In genomic region chr6:8335896-8336295, GRCh38 we compare ENCODE assay signal across 38 cellular contexts.
"Had no signal": no experiment of that assay in that cellular context is flagged by ENCODE, and none has a peak within 500 bp of the region (broad histone marks: within the 10 kb centered on the region; RNA-seq: fewer than 3 reads in every experiment).

No MANE protein-coding gene starts in this region.

- H3K9me3 Mint-ChIP-seq: activated B cell treated with CpG ODN at 0.5 μM for 24 hours; activated CD4-positive, alpha-beta memory T cell treated with anti-CD3 and anti-CD28 coated beads for 36 hours; activated naive CD4-positive, alpha-beta T cell treated with anti-CD3 and anti-CD28 coated beads for 36 hours; activated naive CD8-positive, alpha-beta T cell treated with anti-CD3 and anti-CD28 coated beads, Interleukin-2, amount 50 U/mL, for 24 hours; activated T-cell treated with anti-CD3 and anti-CD28 coated beads, Interleukin-2, amount 50 U/mL, for 4 hours; activated T-helper 1 cell treated with anti-CD3 and anti-CD28 coated beads, Interleukin-12 subunit alpha, Interleukin-12 subunit beta, Interleukin-2, Interleukin-4 antibody, amounts not matched to agents 30 ng/mL and 10 ng/mL and 1 ng/mL, durations not matched to agents 14 hours and 24 hours and 36 hours; brain had no signal

- H3K27ac ChIP-seq: VCaP had no signal

- H3K4me1 Mint-ChIP-seq: activated B cell treated with CpG ODN at 0.5 μM for 24 hours; activated naive CD8-positive, alpha-beta T cell treated with anti-CD3 and anti-CD28 coated beads, Interleukin-2, amount 50 U/mL, for 24 hours had no signal

- H3K36me3 Mint-ChIP-seq: activated CD4-positive, alpha-beta memory T cell treated with anti-CD3 and anti-CD28 coated beads for 36 hours; activated naive CD8-positive, alpha-beta T cell; brain had no signal

- H3K27me3 Mint-ChIP-seq: activated B cell treated with CpG ODN at 0.5 μM for 24 hours; activated naive CD8-positive, alpha-beta T cell; activated naive CD8-positive, alpha-beta T cell treated with anti-CD3 and anti-CD28 coated beads, Interleukin-2, amount 50 U/mL, for 24 hours; brain had no signal

- DNase-seq: activated B cell treated with CpG ODN at 0.5 μM for 24 hours; activated CD4-positive, alpha-beta memory T cell treated with anti-CD3 and anti-CD28 coated beads for 36 hours; activated CD4-positive, alpha-beta T cell treated with anti-CD3 and anti-CD28 coated beads for 4 hours; activated CD4-positive, alpha-beta T cell treated with anti-CD3 and anti-CD28 coated beads, Interleukin-2, amount 50 U/mL, for 1 hour; activated CD4-positive, CD25-positive, alpha-beta regulatory T cell treated with anti-CD3 and anti-CD28 coated beads, Interleukin-2, amount 50 U/mL, for 72 hours; activated CD8-positive, alpha-beta memory T cell treated with anti-CD3 and anti-CD28 coated beads, Interleukin-2, amount 50 U/mL, for 4 hours; activated gamma-delta T cell treated with Interleukin-2 at 50 U/mL for 16 hours; activated naive CD4-positive, alpha-beta T cell treated with anti-CD3 and anti-CD28 coated beads for 36 hours; activated naive CD8-positive, alpha-beta T cell treated with anti-CD3 and anti-CD28 coated beads, Interleukin-2, amount 50 U/mL, for 24 hours; activated T-cell treated with anti-CD3 and anti-CD28 coated beads for 4 hours; activated T-cell treated with anti-CD3 and anti-CD28 coated beads, Interleukin-2, amount 50 U/mL, for 4 hours; anterior cingulate cortex; central memory CD4-positive, alpha-beta T cell; Kasumi-1; MM.1S; MV-4-11; NCI-H1092; NCI-H146; NCI-H187; NCI-H2029 treated with DMSO at 0.1 percent for 48 hours; NCI-H2107; NCI-H2171 treated with DMSO at 0.1 percent for 48 hours; NCI-H2227 treated with DMSO at 0.1 percent for 48 hours; NCI-H446; NCI-H510A treated with DMSO at 0.1 percent for 48 hours; NCI-H526 treated with DMSO at 0.1 percent for 48 hours; OCI-M1; RPMI8226; SHP77 treated with DMSO at 0.1 percent for 48 hours; SW 1271; T-helper 1 cell; T-helper 2 cell; T-helper 9 cell had no signal

- H3K4me3 Mint-ChIP-seq: activated B cell treated with CpG ODN at 0.5 μM for 24 hours; activated CD4-positive, alpha-beta memory T cell treated with anti-CD3 and anti-CD28 coated beads for 36 hours; activated naive CD4-positive, alpha-beta T cell treated with anti-CD3 and anti-CD28 coated beads for 36 hours; activated naive CD8-positive, alpha-beta T cell; activated naive CD8-positive, alpha-beta T cell treated with anti-CD3 and anti-CD28 coated beads, Interleukin-2, amount 50 U/mL, for 24 hours; activated T-cell treated with anti-CD3 and anti-CD28 coated beads, Interleukin-2, amount 50 U/mL, for 4 hours; activated T-helper 1 cell treated with anti-CD3 and anti-CD28 coated beads, Interleukin-12 subunit alpha, Interleukin-12 subunit beta, Interleukin-2, Interleukin-4 antibody, amounts not matched to agents 30 ng/mL and 10 ng/mL and 1 ng/mL, durations not matched to agents 14 hours and 24 hours and 36 hours; brain had no signal

- ATAC-seq: activated naive CD8-positive, alpha-beta T cell treated with anti-CD3 and anti-CD28 coated beads, Interleukin-2, amount 50 U/mL, for 24 hours; activated T-cell treated with anti-CD3 and anti-CD28 coated beads, Interleukin-2, amount 50 U/mL, for 4 hours; Panc1 had no signal

- H3K27ac Mint-ChIP-seq: activated B cell treated with CpG ODN at 0.5 μM for 24 hours; activated CD4-positive, alpha-beta memory T cell treated with anti-CD3 and anti-CD28 coated beads for 36 hours; activated naive CD4-positive, alpha-beta T cell treated with anti-CD3 and anti-CD28 coated beads for 36 hours; activated naive CD8-positive, alpha-beta T cell; activated naive CD8-positive, alpha-beta T cell treated with anti-CD3 and anti-CD28 coated beads, Interleukin-2, amount 50 U/mL, for 24 hours; activated T-helper 1 cell treated with anti-CD3 and anti-CD28 coated beads, Interleukin-12 subunit alpha, Interleukin-12 subunit beta, Interleukin-2, Interleukin-4 antibody, amounts not matched to agents 30 ng/mL and 10 ng/mL and 1 ng/mL, durations not matched to agents 14 hours and 24 hours and 36 hours; brain had no signal
